8 cellular contexts compared by ENCODE assay signal in genomic region chr19:46081928-46082727, GRCh38. TPM values are rescaled to one million over a fixed set of nuclear protein-coding genes. Genes with fewer than 3 reads are reported as not detected.
DNase-seq lines count a peak whose midpoint lies in the region; ATAC-seq, FAIRE-seq and TF ChIP-seq lines count a peak whose summit lies in the region.

No MANE protein-coding gene starts in this region.

- H3K79me2 ChIP-seq in endothelial cell of umbilical vein (ENCODE audit: control insufficient read depth, insufficient read depth, low read length) = no peaks in the 10 kb centered on the region

- H3K27me3 ChIP-seq in endothelial cell of umbilical vein (ENCODE audit: control insufficient read depth in 2 of 2, insufficient read depth in 2 of 2, low read length in 2 of 2) = peaks cover 19 to 29% of the 10 kb centered on the region in 2 experiments

- ATAC-seq in GM21717 (IDR thresholded peaks at IDR 0.05; ENCODE audit: unreplicated experiment) = no peak

- peak; percentile 75 for FAIRE-seq in endothelial cell of umbilical vein (lab: Jason Lieb, UNC)

- intact Hi-C loops in endothelial cell of umbilical vein (cut with micrococcal nuclease) = loop anchor here (1.0 to 5.0 kb wide), 3 partner anchors 40 to 183 kb away; partner anchors contain the start of gene IGFL3

- H3K9me3 Mint-ChIP-seq in nephron progenitor cell = peaks cover 56% of the 10 kb centered on the region

- H3K4me3 ChIP-seq in endothelial cell of umbilical vein (replicated peaks in 1 of 3; ENCODE audit: insufficient read depth in 1 of 3, low read depth in 1 of 3, low read length in 3 of 3) = no peak overlapping the region

- no peak overlapping the region for H2AFZ ChIP-seq in endothelial cell of umbilical vein (ENCODE audit: low read depth, low read length)

- peaks cover 1% of the 10 kb centered on the region for H3K4me1 Mint-ChIP-seq in nephron progenitor cell

- POLR2A ChIA-PET in endothelial cell of umbilical vein (lab: Charles Lee) = no interaction called here

- H4K20me1 ChIP-seq in endothelial cell of umbilical vein (replicated peaks; ENCODE audit: control insufficient read depth, extremely low read depth, insufficient read depth, low read length) = no peaks in the 10 kb centered on the region

- H3K4me1 ChIP-seq in endothelial cell of umbilical vein (ENCODE audit: control insufficient read depth, extremely low read depth, insufficient read depth, low read length) = peaks cover 3% of the 10 kb centered on the region

- no peak overlapping the region for H3K9ac ChIP-seq in endothelial cell of umbilical vein (replicated peaks; ENCODE audit: extremely low read depth, insufficient read depth, low read length)

- dilution Hi-C loops in endothelial cell of umbilical vein (cut with MboI; ENCODE audit: extremely low pct_ligation_motif_present, low sequenced_read_pairs) = no loop called here

- peaks cover 40% of the 10 kb centered on the region for H3K27me3 Mint-ChIP-seq in nephron progenitor cell (ENCODE audit: low read depth, poor library complexity)

- H3K9me1 ChIP-seq in endothelial cell of umbilical vein (replicated peaks; ENCODE audit: control insufficient read depth, extremely low read depth, insufficient read depth, low read length) = no peaks in the 10 kb centered on the region

- TF ChIP-seq CTCF in endothelial cell of umbilical vein (IDR thresholded peaks at IDR 0.05; ENCODE audit: extremely low read depth in 1 of 2, insufficient read depth in 1 of 2, low read depth in 1 of 2, low read length in 2 of 2) (peak; percentile 50 to 64), nephron progenitor cell (IDR thresholded peaks at IDR 0.05) (peak; percentile 64)

- DNase-seq in NCI-H82 (lab: John Stamatoyannopoulos, UW) (peak; percentile 61), NCI-H82 treated with DMSO at 0.1 percent for 48 hours (lab: John Stamatoyannopoulos, UW; ENCODE audit: unreplicated experiment) (no peak), HuH-7.5 (ENCODE audit: low spot score) (peak; percentile 51), OCI-M2 (lab: John Stamatoyannopoulos, UW; ENCODE audit: unreplicated experiment) (peak; percentile 12), endothelial cell of umbilical vein (ENCODE audit: low read depth, low spot score) (peak; percentile 60), nephron progenitor cell (peak; percentile 13), epidermal melanocyte (ENCODE audit: insufficient read length, low spot score) (no peak)

- H3K27ac Mint-ChIP-seq in nephron progenitor cell = no peak overlapping the region

- TF ChIP-seq POLR2A in endothelial cell of umbilical vein (IDR thresholded peaks at IDR 0.05; ENCODE audit: low read depth, low read length) = no peak

- no peak overlapping the region for H3K4me3 Mint-ChIP-seq in nephron progenitor cell

- CTCF ChIA-PET in endothelial cell of umbilical vein (lab: Charles Lee) = interaction anchor here (0.6 to 7.7 kb wide), 25 partner anchors 8 to 188 kb away, joined by 3 to 460 read pairs (median 4); partner anchors contain the start of genes IGFL2 and PGLYRP1

- no peaks in the 10 kb centered on the region for H3K36me3 Mint-ChIP-seq in nephron progenitor cell (ENCODE audit: low read depth)

- no peaks in the 10 kb centered on the region for H3K9me3 ChIP-seq in endothelial cell of umbilical vein (replicated peaks; ENCODE audit: control insufficient read depth, insufficient read depth, low read length)

- H3K4me2 ChIP-seq in endothelial cell of umbilical vein (ENCODE audit: insufficient read depth, low read length) = no peak overlapping the region

- H3K36me3 ChIP-seq in endothelial cell of umbilical vein (ENCODE audit: control insufficient read depth in 2 of 2, extremely low read depth in 1 of 2, insufficient read depth in 2 of 2, low read length in 2 of 2) = no peaks in the 10 kb centered on the region

- BruUV-seq in endothelial cell of umbilical vein (replicated peaks; lab: Mats Ljungman, UMichigan) = no TSS peak

- no peak overlapping the region for H3K27ac ChIP-seq in endothelial cell of umbilical vein (ENCODE audit: insufficient read depth, low read depth, low read length)

TF ChIP-seq in endothelial cell of umbilical vein, 7 proteins besides CTCF, POLR2A, EP300 and RAD21:
- TF ChIP-seq FOS (IDR thresholded peaks at IDR 0.05; ENCODE audit: borderline replicate concordance, insufficient read depth, low read length) (no peak), GATA2 (IDR thresholded peaks at IDR 0.05; ENCODE audit: insufficient read depth, insufficient read length, low read depth, low read length) (no peak), JUN (IDR thresholded peaks at IDR 0.05; ENCODE audit: borderline replicate concordance, insufficient read depth, insufficient read length, low read depth) (no peak), POLR2AphosphoS5 (IDR thresholded peaks at IDR 0.05; ENCODE audit: insufficient read depth, low read depth, low read length) (no peak)

RNA-seq across cellular contexts. Expression of gene IGFL4, which starts 41.3 kb away (rescaled TPM):
- not detected in 2 replicates for total RNA-seq in endothelial cell of umbilical vein
- polyA plus RNA-seq in endothelial cell of umbilical vein = not detected in 2 replicates
- not detected in 2 replicates for polyA plus RNA-seq in endothelial cell of umbilical vein (2011; cell fraction: cytosol; rRNA removed)
- polyA plus RNA-seq in endothelial cell of umbilical vein (2011; cell fraction: nucleus; rRNA removed) = not detected in 2 replicates
- not detected in 2 replicates for polyA plus RNA-seq in endothelial cell of umbilical vein (2012)
- not detected in 2 replicates for polyA minus RNA-seq in endothelial cell of umbilical vein
- not detected for polyA minus RNA-seq in endothelial cell of umbilical vein (2011; cell fraction: cytosol; rRNA and poly(A)+ RNA removed)
- polyA minus RNA-seq in endothelial cell of umbilical vein (2011; cell fraction: nucleus; rRNA and poly(A)+ RNA removed) = not detected in 2 replicates

RNA-seq across cellular contexts. Expression of gene IGFL3, which starts 42.4 kb away (rescaled TPM):
- total RNA-seq in endothelial cell of umbilical vein = not detected in 2 replicates
- polyA plus RNA-seq in endothelial cell of umbilical vein = not detected in 2 replicates
- not detected in 2 replicates for polyA plus RNA-seq in endothelial cell of umbilical vein (2011; cell fraction: cytosol; rRNA removed)
- polyA plus RNA-seq in endothelial cell of umbilical vein (2011; cell fraction: nucleus; rRNA removed) = not detected in 2 replicates
- not detected in 2 replicates for polyA plus RNA-seq in endothelial cell of umbilical vein (2012)
- polyA minus RNA-seq in endothelial cell of umbilical vein = not detected in 2 replicates
- polyA minus RNA-seq in endothelial cell of umbilical vein (2011; cell fraction: cytosol; rRNA and poly(A)+ RNA removed) = not detected
- polyA minus RNA-seq in endothelial cell of umbilical vein (2011; cell fraction: nucleus; rRNA and poly(A)+ RNA removed) = not detected in 2 replicates

RNA-seq across cellular contexts. Expression of gene PGLYRP1, which starts 59.3 kb away (rescaled TPM):
- total RNA-seq in endothelial cell of umbilical vein = not detected in 2 replicates
- polyA plus RNA-seq in endothelial cell of umbilical vein = not detected in 2 replicates
- not detected in 2 replicates for polyA plus RNA-seq in endothelial cell of umbilical vein (2011; cell fraction: cytosol; rRNA removed)
- not detected in 2 replicates for polyA plus RNA-seq in endothelial cell of umbilical vein (2011; cell fraction: nucleus; rRNA removed)
- polyA plus RNA-seq in endothelial cell of umbilical vein (2012) = not detected in 2 replicates
- not detected in 2 replicates for polyA minus RNA-seq in endothelial cell of umbilical vein
- not detected for polyA minus RNA-seq in endothelial cell of umbilical vein (2011; cell fraction: cytosol; rRNA and poly(A)+ RNA removed)
- polyA minus RNA-seq in endothelial cell of umbilical vein (2011; cell fraction: nucleus; rRNA and poly(A)+ RNA removed) = not detected in 2 replicates

Comparison
In these comparisons a context has a peak if more than half of its experiments do, and no peak if none do; other contexts are left out.
1. DNase-seq: peak in NCI-H82 (single experiment), HuH-7.5 (single experiment), OCI-M2 (single experiment), endothelial cell of umbilical vein (single experiment) and nephron progenitor cell (single experiment); none in NCI-H82 treated with DMSO at 0.1 percent for 48 hours (single experiment) and epidermal melanocyte (single experiment).